ENCODE assay signal across 8 cellular contexts in genomic region chr12:119666900-119667576, GRCh38. TPM values are rescaled to one million over a fixed set of nuclear protein-coding genes. Genes with fewer than 3 reads are reported as not detected.
DNase-seq lines count a peak whose midpoint lies in the region; ATAC-seq, FAIRE-seq and TF ChIP-seq lines count a peak whose summit lies in the region.

No MANE protein-coding gene starts in this region.

- intact Hi-C loops in MCF 10A (cut with micrococcal nuclease), result loop anchor here (5.0 to 10.0 kb wide), 3 partner anchors 115 to 1262 kb away; no protein-coding TSS in a partner anchor

- peaks cover 24% of the 10 kb centered on the region for H3K36me3 ChIP-seq in HUES48 (ENCODE audit: control insufficient read depth, insufficient read depth, low read length)
- peaks cover under 1 to 6% of the 10 kb centered on the region in 2 donors for H3K36me3 ChIP-seq in mucosa of rectum (ENCODE audit: control insufficient read depth in 2 of 2, insufficient read depth in 2 of 2, low read length in 2 of 2)

- H3K27me3 ChIP-seq in HUES48 (ENCODE audit: control insufficient read depth, insufficient read depth, low read length), result peaks cover 3% of the 10 kb centered on the region; the same call in 1 of the 2 replicates
- no peaks in the 10 kb centered on the region for H3K27me3 ChIP-seq in mucosa of rectum (ENCODE audit: control insufficient read depth in 2 of 2, insufficient read depth in 2 of 2, low read length in 2 of 2)

- DNase-seq in MCF 10A (ENCODE audit: unreplicated experiment) (no peak), D721Med (ENCODE audit: insufficient read length, low spot score) (no peak), UCSD-AML1 (lab: John Stamatoyannopoulos, UW; ENCODE audit: unreplicated experiment) (no peak), ureter (ENCODE audit: low spot score) (no peak)

- POLR2A ChIA-PET in MCF 10A (lab: Yijun Ruan, JAX), result interaction anchor here (0.6 to 2.3 kb wide), 9 partner anchors 15 to 1588 kb away, joined by 3 to 11 read pairs (median 3); no protein-coding TSS in a partner anchor

- no peaks in the 10 kb centered on the region for H3K9me3 Mint-ChIP-seq in MCF 10A (ENCODE audit: unreplicated experiment)

- no peaks in the 10 kb centered on the region for H3K27me3 Mint-ChIP-seq in MCF 10A (ENCODE audit: insufficient read depth, unreplicated experiment)

- H3K4me3 ChIP-seq in HUES48 (ENCODE audit: low read depth, low read length) (peak overlapping the region; percentile 93), mucosa of rectum (ENCODE audit: low read length in 2 of 2) (peak overlapping the region; percentile 96 to 99)

- CTCF ChIA-PET in MCF 10A (lab: Yijun Ruan, JAX), result interaction anchor here (0.6 to 2.3 kb wide), 14 partner anchors 9 to 1290 kb away, joined by 3 to 27 read pairs (median 4); partner anchors contain the start of genes RPLP0 and SUDS3

- H3K27ac ChIP-seq in HUES48 (ENCODE audit: low read depth, low read length) (peak overlapping the region; percentile 73), mucosa of rectum (ENCODE audit: low read depth in 2 of 2, low read length in 2 of 2) (peak overlapping the region in 1 of 2 donors; percentile 100)

- H3K9me3 ChIP-seq in HUES48 (ENCODE audit: control insufficient read depth, insufficient read depth, low read length) (no peaks in the 10 kb centered on the region), mucosa of rectum (ENCODE audit: control insufficient read depth in 2 of 2, low read length in 2 of 2) (no peaks in the 10 kb centered on the region)

- peaks cover 23% of the 10 kb centered on the region for H3K36me3 Mint-ChIP-seq in MCF 10A (ENCODE audit: insufficient read depth, unreplicated experiment)

- TF ChIP-seq CTCF in MCF 10A (IDR thresholded peaks at IDR 0.05; ENCODE audit: unreplicated experiment) (no peak), D721Med (IDR thresholded peaks at IDR 0.05; ENCODE audit: insufficient read depth, missing control alignments) (no peak)

- ATAC-seq in GM18505 (IDR thresholded peaks at IDR 0.05; ENCODE audit: unreplicated experiment), result peak; percentile 7
- ATAC-seq in HG02981 (IDR thresholded peaks at IDR 0.05; ENCODE audit: unreplicated experiment), result no peak

- H3K9ac ChIP-seq in HUES48 (ENCODE audit: low read depth, low read length), result peak overlapping the region; percentile 56; the same call in 1 of the 2 replicates
- H3K9ac ChIP-seq in mucosa of rectum (ENCODE audit: low read depth in 1 of 2, low read length in 2 of 2), result peak overlapping the region; percentile 54 to 100

- BruUV-seq in MCF 10A (replicated peaks; lab: Mats Ljungman, UMichigan), result no TSS peak

- peak overlapping the region; percentile 85 for H3K4me3 Mint-ChIP-seq in MCF 10A (ENCODE audit: unreplicated experiment)

- TF ChIP-seq POLR2A in GM18505 (IDR thresholded peaks at IDR 0.05; ENCODE audit: borderline replicate concordance, extremely low read depth, insufficient read depth, insufficient read length), result no peak

- no peak for FAIRE-seq in D721Med (lab: Jason Lieb, UNC)

- peaks cover 19% of the 10 kb centered on the region for H3K4me1 Mint-ChIP-seq in MCF 10A (ENCODE audit: insufficient read depth, unreplicated experiment)

- H3K4me1 ChIP-seq in HUES48 (ENCODE audit: control insufficient read depth, insufficient read depth, low read length), result peaks cover 7% of the 10 kb centered on the region
- peaks cover 17 to 32% of the 10 kb centered on the region in 2 donors for H3K4me1 ChIP-seq in mucosa of rectum (ENCODE audit: control insufficient read depth in 2 of 2, insufficient read depth in 2 of 2, low read length in 2 of 2)

- no peak overlapping the region for H3K27ac Mint-ChIP-seq in MCF 10A (ENCODE audit: low read depth, unreplicated experiment)

RNA-seq across cellular contexts. Expression of gene PRKAB1, which starts 0.9 kb away (rescaled TPM):
- total RNA-seq in MCF 10A (2022), result 22.5 and 27.2 TPM in 2 replicates
- total RNA-seq in ureter, result 72.3 TPM
